In the genomic region with DNA sequence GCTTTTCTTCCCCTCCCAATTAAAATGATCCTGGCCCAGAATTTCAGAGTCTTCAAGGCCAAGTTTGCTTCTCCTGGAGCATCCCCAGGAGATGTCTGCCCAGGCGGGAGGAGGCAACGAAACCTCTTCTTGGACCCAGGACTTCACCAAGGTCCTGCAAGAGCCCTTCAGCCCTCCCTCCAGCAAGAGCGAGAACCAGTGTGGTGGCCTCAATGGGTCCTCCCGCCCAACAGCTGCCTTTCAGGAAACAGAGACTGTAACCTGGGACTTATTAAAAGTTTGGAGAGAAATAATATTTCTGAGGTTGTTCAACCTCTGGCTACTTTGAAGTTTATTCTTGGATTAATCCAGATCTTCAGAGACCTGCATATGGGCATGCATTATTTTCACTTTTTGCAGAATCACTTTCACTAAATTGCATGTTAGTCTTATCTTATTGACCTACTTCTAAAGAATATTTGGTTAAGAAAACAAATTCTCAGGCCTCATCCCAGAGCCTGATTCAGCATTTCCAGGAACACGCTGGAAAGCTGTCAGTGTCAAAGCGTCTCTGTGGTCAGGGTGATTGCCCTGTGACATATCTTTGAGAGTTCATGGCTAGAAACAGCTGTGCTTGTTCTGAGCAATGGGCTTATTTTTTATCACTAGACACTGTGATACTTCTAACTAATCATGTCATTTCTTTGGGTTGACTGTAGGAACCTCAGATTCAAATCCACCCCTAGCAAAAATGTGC, we compare ENCODE assay signal across 1 cellular context.
TF ChIP-seq lines count a peak whose summit lies in the region.

No MANE protein-coding gene starts in this region.

TF ChIP-seq in IMR-90, 13 proteins besides CTCF, POLR2A, EP300 and RAD21:
- TF ChIP-seq MAFK (IDR thresholded peaks at IDR 0.05; ENCODE audit: low read depth, low read length), result 0 out of 2 replicates have a peak, but pooled peaks have one; percentile 12
- no peak for TF ChIP-seq RFX5 (IDR thresholded peaks at IDR 0.05; ENCODE audit: low read depth, low read length)
